8 cellular contexts compared by ENCODE assay signal in genomic region chr3:133413166-133414020, GRCh38. TPM values are rescaled to one million over a fixed set of nuclear protein-coding genes. Genes with fewer than 3 reads are reported as not detected.
A peak's percentile ranks its signal among the peaks of the same experiment; 100 is the strongest.
DNase-seq lines count a peak whose midpoint lies in the region; ATAC-seq, FAIRE-seq and TF ChIP-seq lines count a peak whose summit lies in the region.

No MANE protein-coding gene starts in this region.

- H2BK15ac ChIP-seq in IMR-90 (ENCODE audit: low read depth, low read length) = peak overlapping the region; percentile 83

- no peak overlapping the region; the same call in 1 of the 2 replicates for H2AK5ac ChIP-seq in IMR-90 (ENCODE audit: low read depth, low read length)

- H2AK9ac ChIP-seq in IMR-90 (replicated peaks; ENCODE audit: low read depth, low read length, poor library complexity) = no peak overlapping the region

- DNase-seq in AG20443 (ENCODE audit: low spot score) (peak; percentile 37), IMR-90 (peak; percentile 58), astrocyte (ENCODE audit: low read depth) (no peak), mucosa of descending colon (peak in 1 of 3 donors; percentile 5), COLO668 (lab: John Stamatoyannopoulos, UW; ENCODE audit: unreplicated experiment) (no peak), transverse colon (no peak)

- CTCF ChIA-PET in IMR-90 (lab: Yijun Ruan, JAX) = interaction anchor here (0.6 to 2.0 kb wide), 5 partner anchors 10 to 1078 kb away, joined by 3 to 7 read pairs (median 4); no protein-coding TSS in a partner anchor

- peaks cover 9% of the 10 kb centered on the region; the same call in 1 of the 2 replicates for H3K9me1 ChIP-seq in IMR-90 (ENCODE audit: insufficient read depth, low read length)

- H2AFZ ChIP-seq in IMR-90 (replicated peaks; ENCODE audit: low read length, poor library complexity) = peak overlapping the region; percentile 91
- peak overlapping the region; percentile 44 for H2AFZ ChIP-seq in astrocyte (ENCODE audit: low read depth, low read length)

- H3K4me3 ChIP-seq in IMR-90 (ENCODE audit: insufficient read depth, low read depth, low read length) (peak overlapping the region; percentile 39; the same call in 1 of the 2 replicates), astrocyte (ENCODE audit: insufficient read depth, low read depth, low read length) (no peak overlapping the region), mucosa of descending colon (no peak overlapping the region), transverse colon (peak overlapping the region in 1 of 4 donors; percentile 8)

- H3K4me1 Mint-ChIP-seq in astrocyte (ENCODE audit: low read depth, unreplicated experiment) = peaks cover 30% of the 10 kb centered on the region

- no peak for TF ChIP-seq CTCF in IMR-90 (conservative IDR thresholded peaks at IDR 0.05; ENCODE audit: low read depth, low read length)
- TF ChIP-seq CTCF in astrocyte (IDR thresholded peaks at IDR 0.05; ENCODE audit: insufficient read depth, low read depth, low read length) = no peak
- no peak for TF ChIP-seq CTCF in mucosa of descending colon (IDR thresholded peaks at IDR 0.05)
- TF ChIP-seq CTCF in transverse colon (IDR thresholded peaks at IDR 0.05) = no peak

- H3K79me1 ChIP-seq in IMR-90 (ENCODE audit: low read depth in 1 of 2, low read length in 2 of 2) = peaks cover 3 to 23% of the 10 kb centered on the region in 2 experiments; a peak in 2 of 4 replicates

- no peak overlapping the region for H3K4me3 Mint-ChIP-seq in astrocyte (ENCODE audit: unreplicated experiment)

- TF ChIP-seq RAD21 in IMR-90 (IDR thresholded peaks at IDR 0.05; ENCODE audit: low read length) = no peak

- no peaks in the 10 kb centered on the region for H3K79me2 ChIP-seq in astrocyte (ENCODE audit: insufficient read depth, low read length)

- no peak for TF ChIP-seq EP300 in transverse colon (IDR thresholded peaks at IDR 0.05; ENCODE audit: low read depth)

- 60% methylated on average over 1 of the region's 17 CpGs; no CpG with 5 or more reads in 1 of the 2 experiments for WGBS in IMR-90 (ENCODE audit: extremely low coverage in 2 of 2, insufficient read length in 1 of 2), 2 experiments
- WGBS in transverse colon (ENCODE audit: low coverage in 1 of 2), 2 donors = 12 to 14% methylated on average over 14 to 17 of the region's 17 CpGs

- BruUV-seq in IMR-90 (replicated peaks; lab: Mats Ljungman, UMichigan) = no TSS peak

- H3K9me3 ChIP-seq in IMR-90 (ENCODE audit: control insufficient read depth, insufficient read depth, low read length) (no peaks in the 10 kb centered on the region), astrocyte (ENCODE audit: insufficient read depth, low read depth, low read length) (no peaks in the 10 kb centered on the region), mucosa of descending colon (no peaks in the 10 kb centered on the region), transverse colon (no peaks in the 10 kb centered on the region)

- H2BK20ac ChIP-seq in IMR-90 (ENCODE audit: low read depth, low read length) = peak overlapping the region; percentile 90

- H4K5ac ChIP-seq in IMR-90 (ENCODE audit: low read depth, low read length) = peak overlapping the region; percentile 88

- POLR2A ChIA-PET in IMR-90 (lab: Charles Lee; ENCODE audit: unreplicated experiment) = no interaction called here

- in situ Hi-C loops in IMR-90 (cut with MboI; ENCODE audit: low sequenced_read_pairs) = no loop called here
- in situ Hi-C loops in transverse colon (cut with MboI; ENCODE audit: low pct_ligation_motif_present in 1 of 4, low pct_unique_long_range_greater_than_20kb in 1 of 4, low sequenced_read_pairs in 3 of 4) = no loop called here

- peaks cover 21% of the 10 kb centered on the region for H3K4me1 ChIP-seq in IMR-90 (ENCODE audit: control insufficient read depth, insufficient read depth, low read length)
- H3K4me1 ChIP-seq in astrocyte (ENCODE audit: insufficient read depth, low read length) = no peaks in the 10 kb centered on the region
- peaks cover 6% of the 10 kb centered on the region for H3K4me1 ChIP-seq in mucosa of descending colon (ENCODE audit: low read depth)
- H3K4me1 ChIP-seq in transverse colon = peaks cover 0 to 15% (median 1%) of the 10 kb centered on the region in 4 donors

- H3K9ac ChIP-seq in IMR-90 (ENCODE audit: low read depth, low read length) (peak overlapping the region; percentile 91), astrocyte (ENCODE audit: low read length) (peak overlapping the region; percentile 18)

- ATAC-seq in IMR-90 (ENCODE audit: low read depth) = peak; percentile 45
- peak; percentile 62 for ATAC-seq in mucosa of descending colon
- ATAC-seq in GM19455 (IDR thresholded peaks at IDR 0.05; ENCODE audit: unreplicated experiment) = no peak
- no peak for ATAC-seq in HG02759 (IDR thresholded peaks at IDR 0.05; ENCODE audit: unreplicated experiment)

- H2BK5ac ChIP-seq in IMR-90 (ENCODE audit: low read depth, low read length, poor library complexity, severe bottlenecking) = peak overlapping the region; percentile 90

- H3K27ac Mint-ChIP-seq in astrocyte (ENCODE audit: unreplicated experiment) = peak overlapping the region; percentile 15

- TF ChIP-seq POLR2A in IMR-90 (IDR thresholded peaks at IDR 0.05; ENCODE audit: low read depth, low read length) = no peak
- TF ChIP-seq POLR2A in transverse colon (IDR thresholded peaks at IDR 0.05) = no peak

- H3K4ac ChIP-seq in IMR-90 (ENCODE audit: low read depth, low read length) = peak overlapping the region; percentile 95

- FAIRE-seq in astrocyte (lab: Jason Lieb, UNC) = no peak

- H3K27ac ChIP-seq in IMR-90 (ENCODE audit: insufficient read depth, low read length) (peak overlapping the region; percentile 97), astrocyte (ENCODE audit: low read depth, low read length) (peak overlapping the region; percentile 40), transverse colon (peak overlapping the region in 2 of 4 donors; percentile 21 to 24)

- intact Hi-C loops in IMR-90 (cut with micrococcal nuclease) = no loop called here
- intact Hi-C loops in mucosa of descending colon (cut with DNase I, micrococcal nuclease) = no loop called here
- intact Hi-C loops in transverse colon (cut with DNase I; ENCODE audit: low total_unique reads) = loop anchor here (10.0 kb wide), 1 partner anchor 689 kb away; the partner anchor contains the start of gene NPHP3

- H3K27me3 ChIP-seq in IMR-90 (ENCODE audit: control insufficient read depth, insufficient read depth, low read length) (no peaks in the 10 kb centered on the region), astrocyte (ENCODE audit: insufficient read depth, low read length) (no peaks in the 10 kb centered on the region), transverse colon (peaks cover 18% of the 10 kb centered on the region)

- H3K36me3 ChIP-seq in IMR-90 (ENCODE audit: control insufficient read depth, insufficient read depth, low read length) (no peaks in the 10 kb centered on the region), astrocyte (ENCODE audit: insufficient read depth, low read length) (no peaks in the 10 kb centered on the region), mucosa of descending colon (ENCODE audit: low read depth) (no peaks in the 10 kb centered on the region), transverse colon (no peaks in the 10 kb centered on the region)

- H4K20me1 ChIP-seq in IMR-90 (ENCODE audit: insufficient read depth, low read length) = no peaks in the 10 kb centered on the region
- H4K20me1 ChIP-seq in astrocyte (ENCODE audit: insufficient read depth, low read length) = no peaks in the 10 kb centered on the region

- peak overlapping the region; percentile 89 to 94 for H4K8ac ChIP-seq in IMR-90 (ENCODE audit: low read depth in 2 of 2, low read length in 2 of 2)

- H4K91ac ChIP-seq in IMR-90 (ENCODE audit: insufficient read depth, low read depth, low read length) = peak overlapping the region; percentile 95

- H3K56ac ChIP-seq in IMR-90 (ENCODE audit: extremely low read depth, insufficient read depth, low read length) = peak overlapping the region; percentile 97

- no peaks in the 10 kb centered on the region for H3K36me3 Mint-ChIP-seq in astrocyte (ENCODE audit: low read depth, unreplicated experiment)

- dilution Hi-C loops in IMR-90 (cut with HindIII; ENCODE audit: low sequenced_read_pairs, unreplicated experiment) = no loop called here

- no peaks in the 10 kb centered on the region for H3K27me3 Mint-ChIP-seq in astrocyte (ENCODE audit: low read depth, unreplicated experiment)

- peak overlapping the region; percentile 98 for H3K18ac ChIP-seq in IMR-90 (ENCODE audit: low read depth, low read length)

- H2BK120ac ChIP-seq in IMR-90 (ENCODE audit: low read depth, low read length) = peak overlapping the region; percentile 96

- H3K4me2 ChIP-seq in IMR-90 (ENCODE audit: low read depth, low read length) (peak overlapping the region; percentile 77), astrocyte (ENCODE audit: low read length) (peak overlapping the region; percentile 42)

- H3K23ac ChIP-seq in IMR-90 (ENCODE audit: low read depth, low read length) = peak overlapping the region; percentile 70

- no peaks in the 10 kb centered on the region for H3K9me3 Mint-ChIP-seq in astrocyte (ENCODE audit: unreplicated experiment)

- peak overlapping the region; percentile 89 for H3K14ac ChIP-seq in IMR-90 (replicated peaks; ENCODE audit: low read depth, low read length)

TF ChIP-seq in IMR-90, 13 proteins besides CTCF, POLR2A, EP300 and RAD21 (continues in another document):
- TF ChIP-seq SMC3 (IDR thresholded peaks at IDR 0.05; ENCODE audit: low read depth, low read length) (no peak), NFE2L2 (IDR thresholded peaks at IDR 0.05; ENCODE audit: low read depth, low read length) (peak; percentile 40; the same call in 1 of the 2 replicates), FOS (IDR thresholded peaks at IDR 0.05; ENCODE audit: low read depth, low read length) (no peak), MAFK (IDR thresholded peaks at IDR 0.05; ENCODE audit: low read depth, low read length) (peak; percentile 55), BHLHE40 (IDR thresholded peaks at IDR 0.05; ENCODE audit: low read depth, low read length) (no peak), CEBPB (IDR thresholded peaks at IDR 0.05; ENCODE audit: low read depth, low read length) (no peak), RFX5 (IDR thresholded peaks at IDR 0.05; ENCODE audit: low read depth, low read length) (no peak)
- TF ChIP-seq, protein P1, sequence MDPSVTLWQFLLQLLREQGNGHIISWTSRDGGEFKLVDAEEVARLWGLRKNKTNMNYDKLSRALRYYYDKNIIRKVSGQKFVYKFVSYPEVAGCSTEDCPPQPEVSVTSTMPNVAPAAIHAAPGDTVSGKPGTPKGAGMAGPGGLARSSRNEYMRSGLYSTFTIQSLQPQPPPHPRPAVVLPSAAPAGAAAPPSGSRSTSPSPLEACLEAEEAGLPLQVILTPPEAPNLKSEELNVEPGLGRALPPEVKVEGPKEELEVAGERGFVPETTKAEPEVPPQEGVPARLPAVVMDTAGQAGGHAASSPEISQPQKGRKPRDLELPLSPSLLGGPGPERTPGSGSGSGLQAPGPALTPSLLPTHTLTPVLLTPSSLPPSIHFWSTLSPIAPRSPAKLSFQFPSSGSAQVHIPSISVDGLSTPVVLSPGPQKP (IDR thresholded peaks at IDR 0.05; ENCODE audit: borderline replicate concordance, low read depth, low read length) = no peak

RNA-seq across cellular contexts. Expression of gene BFSP2, which starts 13.5 kb away (rescaled TPM):
- total RNA-seq in IMR-90 (2012; rRNA removed) (not detected in 2 replicates), astrocyte (not detected in 2 replicates), mucosa of descending colon (not detected), transverse colon (not detected)
- polyA plus RNA-seq in IMR-90 (2012; rRNA removed) = not detected in 2 replicates
- not detected in 2 replicates for polyA plus RNA-seq in IMR-90 (2012; cell fraction: cytosol; rRNA removed)
- not detected in 2 replicates for polyA plus RNA-seq in IMR-90 (2012; cell fraction: nucleus; rRNA removed; ENCODE audit: low replicate concordance)

Comparison
In these comparisons a context has a peak if more than half of its experiments do, and no peak if none do; other contexts are left out.
1. DNase-seq: peak in AG20443 (single experiment) and IMR-90 (single experiment); none in astrocyte (single experiment), COLO668 (single experiment) and transverse colon (single experiment).
2. ATAC-seq: peak in IMR-90 (single experiment) and mucosa of descending colon (single experiment); none in GM19455 (single experiment) and HG02759 (single experiment).